ENCODE assay signal across 11 cellular contexts in the genomic region with DNA sequence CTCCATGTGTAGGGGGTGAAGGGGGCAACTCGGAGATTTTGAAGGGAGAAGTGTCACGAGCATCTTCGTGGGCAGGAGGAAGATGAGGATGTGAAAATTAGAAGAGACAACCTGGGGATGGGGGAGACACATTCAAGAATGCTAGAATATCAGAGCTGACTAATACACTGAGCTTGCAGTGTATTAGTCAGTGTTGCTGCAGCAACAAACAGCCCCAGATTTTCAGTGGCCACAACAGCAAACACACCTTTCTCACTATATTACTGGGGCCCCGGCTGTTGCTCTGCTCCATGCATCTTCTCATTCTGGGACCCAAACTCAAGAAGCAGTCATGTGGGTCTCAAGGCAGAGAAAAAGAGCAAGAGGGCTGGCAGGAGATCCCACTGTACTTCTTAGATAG.
"Had no signal": no experiment of that assay in that cellular context is flagged by ENCODE, and none has a peak within 500 bp of the region (broad histone marks: within the 10 kb centered on the region; RNA-seq: fewer than 3 reads in every experiment).

No MANE protein-coding gene starts in this region.

- H3K9ac ChIP-seq: GM23248 had no signal

- H3K4me1 ChIP-seq: HAP-1 had no signal

- H2AFZ ChIP-seq: GM23248, GM23338 had no signal

- H3K27ac ChIP-seq: GM23248 had no signal

- ATAC-seq: GM23338, HCT116 had no signal

- FAIRE-seq: H1, H54 had no signal

- DNase-seq: GM23248, GOT3, H7, H9, HCEC 1CT, HFFc6 had no signal

- H3K36me3 ChIP-seq: HAP-1 had no signal

- H3K4me3 ChIP-seq: GM23248, GM23338, HAP-1 had no signal

- H3K4me2 ChIP-seq: GM23338 had no signal
